8 cellular contexts compared by ENCODE assay signal in the genomic region with DNA sequence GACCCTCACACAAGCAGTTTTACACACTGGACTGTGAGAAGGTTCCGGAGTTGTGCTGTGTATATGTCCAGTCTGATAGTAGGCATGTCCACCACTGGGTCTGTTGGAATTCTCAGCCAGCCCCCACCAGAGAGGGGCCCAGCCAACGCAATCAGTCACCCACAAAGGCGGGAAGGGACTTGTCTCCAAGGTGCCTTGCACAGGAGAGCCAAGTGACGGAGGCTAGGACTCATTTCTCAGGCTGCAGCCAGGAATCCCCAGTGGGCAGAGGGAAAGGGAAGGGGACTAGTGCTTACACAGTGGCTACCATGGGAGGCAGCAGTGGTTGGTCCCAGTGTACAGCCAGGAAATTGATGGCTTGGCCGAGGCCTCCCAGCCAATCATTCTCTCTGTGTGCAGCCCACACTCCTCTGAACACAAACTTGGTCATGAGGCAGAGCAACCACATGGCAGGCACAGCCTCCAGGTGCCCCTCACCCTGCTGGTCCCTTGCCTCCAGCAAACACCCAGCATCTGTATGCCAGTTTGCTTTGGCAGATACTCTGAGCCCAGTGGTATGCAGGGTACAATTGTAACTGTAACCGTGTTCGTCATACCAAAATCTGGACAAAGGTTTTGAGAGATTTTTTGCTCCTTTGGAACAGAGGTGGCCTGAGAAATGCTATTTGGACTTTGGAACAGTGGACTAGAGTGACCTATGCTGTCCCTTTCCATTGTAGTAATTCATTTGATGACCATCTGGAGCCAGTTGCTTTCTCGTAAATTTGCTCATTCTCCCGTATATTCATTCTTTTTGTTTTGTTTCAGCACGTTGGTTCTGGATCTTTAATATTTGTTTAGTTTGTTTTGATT.
A peak's percentile ranks its signal among the peaks of the same experiment; 100 is the strongest.
DNase-seq lines count a peak whose midpoint lies in the region; ATAC-seq and TF ChIP-seq lines count a peak whose summit lies in the region.

No MANE protein-coding gene starts in this region.

- peak; percentile 31 for DNase-seq in NCI-H2196 (lab: John Stamatoyannopoulos, UW; ENCODE audit: unreplicated experiment)
- no peak for DNase-seq in NCI-H2196 treated with DMSO at 0.1 percent for 48 hours (lab: John Stamatoyannopoulos, UW; ENCODE audit: unreplicated experiment)
- no peak for DNase-seq in WTC11 (ENCODE audit: low spot score)
- no peak for DNase-seq in left lung
- no peak for DNase-seq in activated CD4-positive, alpha-beta T cell treated with anti-CD3 and anti-CD28 coated beads for 36 hours
- no peak for DNase-seq in GDM1 (lab: John Stamatoyannopoulos, UW)

- no peak for TF ChIP-seq CTCF in WTC11 (IDR thresholded peaks at IDR 0.05)
- no peak for TF ChIP-seq CTCF in left lung (IDR thresholded peaks at IDR 0.05)

- H3K4me1 ChIP-seq in left lung: peaks cover 54 to 96% of the 10 kb centered on the region in 2 donors

- intact Hi-C loops in left lung (cut with DNase I): no loop called here
- intact Hi-C loops in activated CD4-positive, alpha-beta T cell treated with anti-CD3 and anti-CD28 coated beads for 36 hours (cut with DNase I, micrococcal nuclease): loop anchor here in 1 of 2 experiments (10.0 kb wide), 1 partner anchor 106 kb away; a partner anchor contains a TSS

- H3K27me3 ChIP-seq in left lung: no peaks in the 10 kb centered on the region

- H3K4me1 Mint-ChIP-seq in WTC11: peaks cover 59% of the 10 kb centered on the region
- peaks cover 75% of the 10 kb centered on the region for H3K4me1 Mint-ChIP-seq in activated CD4-positive, alpha-beta T cell treated with anti-CD3 and anti-CD28 coated beads for 36 hours

- CTCF ChIA-PET in WTC11 (lab: Charles Lee): no interaction called here
- CTCF ChIA-PET in activated CD4-positive, alpha-beta T cell treated with anti-CD3 and anti-CD28 coated beads for 36 hours (lab: Charles Lee): interaction anchor here (0.6 kb wide), 1 partner anchor 1247 kb away, joined by 3 read pairs; no protein-coding TSS in a partner anchor

- ATAC-seq in WTC11: no peak
- ATAC-seq in left lung: no peak
- ATAC-seq in HG03159 (IDR thresholded peaks at IDR 0.05; ENCODE audit: unreplicated experiment): no peak
- ATAC-seq in activated CD4-positive, alpha-beta T cell treated with anti-CD3 and anti-CD28 coated beads for 36 hours: no peak

- no peak overlapping the region for H3K4me3 ChIP-seq in left lung

- H3K36me3 ChIP-seq in left lung: no peaks in the 10 kb centered on the region

- no peak overlapping the region for H3K27ac Mint-ChIP-seq in WTC11
- H3K27ac Mint-ChIP-seq in activated CD4-positive, alpha-beta T cell treated with anti-CD3 and anti-CD28 coated beads for 36 hours: no peak overlapping the region

- no peak overlapping the region for H3K4me3 Mint-ChIP-seq in WTC11
- H3K4me3 Mint-ChIP-seq in activated CD4-positive, alpha-beta T cell treated with anti-CD3 and anti-CD28 coated beads for 36 hours: no peak overlapping the region

- H3K9me3 ChIP-seq in left lung: no peaks in the 10 kb centered on the region

- H3K9me3 Mint-ChIP-seq in WTC11: no peaks in the 10 kb centered on the region
- H3K9me3 Mint-ChIP-seq in activated CD4-positive, alpha-beta T cell treated with anti-CD3 and anti-CD28 coated beads for 36 hours (ENCODE audit: low read depth): no peaks in the 10 kb centered on the region

- H3K36me3 Mint-ChIP-seq in WTC11: no peaks in the 10 kb centered on the region
- H3K36me3 Mint-ChIP-seq in activated CD4-positive, alpha-beta T cell treated with anti-CD3 and anti-CD28 coated beads for 36 hours (ENCODE audit: low read depth): no peaks in the 10 kb centered on the region

- POLR2A ChIA-PET in WTC11 (lab: Charles Lee): no interaction called here
- POLR2A ChIA-PET in activated CD4-positive, alpha-beta T cell treated with anti-CD3 and anti-CD28 coated beads for 36 hours (lab: Charles Lee): no interaction called here

- H3K27ac ChIP-seq in left lung: peak overlapping the region; percentile 10 to 57
- peak overlapping the region; percentile 61 for H3K27ac ChIP-seq in temporal lobe (ENCODE audit: low read depth, low read length)

- H3K27me3 Mint-ChIP-seq in WTC11 (ENCODE audit: low read depth): no peaks in the 10 kb centered on the region
- H3K27me3 Mint-ChIP-seq in activated CD4-positive, alpha-beta T cell treated with anti-CD3 and anti-CD28 coated beads for 36 hours: no peaks in the 10 kb centered on the region

TF ChIP-seq in WTC11, 78 proteins besides CTCF, POLR2A, EP300 and RAD21:
- no peak for TF ChIP-seq ELF4 (CRISPR knock-in tag; IDR thresholded peaks at IDR 0.05; ENCODE audit: low read depth)
- no peak for TF ChIP-seq FOXJ3 (CRISPR knock-in tag; IDR thresholded peaks at IDR 0.05; ENCODE audit: borderline replicate concordance)
- TF ChIP-seq ZNF138 (CRISPR knock-in tag; conservative IDR thresholded peaks at IDR 0.05): no peak
- no peak for TF ChIP-seq IRF2 (CRISPR knock-in tag; IDR thresholded peaks at IDR 0.05; ENCODE audit: borderline replicate concordance, low read depth)
- TF ChIP-seq GABPB1 (CRISPR knock-in tag; IDR thresholded peaks at IDR 0.05): 0 out of 2 replicates have a peak, but pooled peaks have one; percentile 44
TF ChIP-seq in WTC11: peak in this region for 1.
